10 cellular contexts compared by ENCODE assay signal in genomic region chr12:5096241-5096880, GRCh38. TPM values are rescaled to one million over a fixed set of nuclear protein-coding genes. Genes with fewer than 3 reads are reported as not detected.
DNase-seq lines count a peak whose midpoint lies in the region; ATAC-seq and TF ChIP-seq lines count a peak whose summit lies in the region.
"Had no signal": no experiment of that assay in that cellular context is flagged by ENCODE, and none has a peak within 500 bp of the region (broad histone marks: within the 10 kb centered on the region; RNA-seq: fewer than 3 reads in every experiment).

No MANE protein-coding gene starts in this region.

- no peaks in the 10 kb centered on the region for H3K79me2 ChIP-seq in HCT116 (ENCODE audit: insufficient read depth, low read length)

- no peak overlapping the region for H3K4me3 ChIP-seq in HCT116 (replicated peaks in 1 of 2; ENCODE audit: low read depth in 1 of 2, low read length in 2 of 2)
- H3K4me3 ChIP-seq: heart right ventricle, psoas muscle had no signal

- no peak for DNase-seq in AG09319 (ENCODE audit: extremely low read depth, low read depth)
- peak; percentile 4 for DNase-seq in HCT116 (ENCODE audit: low read depth, low spot score)
- peak; percentile 99 for DNase-seq in foreskin melanocyte
- DNase-seq in posterior vena cava (ENCODE audit: low spot score) = no peak
- no peak for DNase-seq in DMS79 (lab: John Stamatoyannopoulos, UW)
- no peak for DNase-seq in NCI-H748 (lab: John Stamatoyannopoulos, UW; ENCODE audit: unreplicated experiment)
- DNase-seq in stimulated activated CD4-positive, alpha-beta T cell treated with anti-CD3 and anti-CD28 coated beads, Interleukin-4, amount 100 ng/mL, for 4 hours = no peak
- DNase-seq: heart right ventricle, psoas muscle had no signal

- CTCF ChIA-PET in HCT116 (lab: Charles Lee) = no interaction called here

- H3K4me1 ChIP-seq in HCT116 (ENCODE audit: control insufficient read depth in 1 of 2, insufficient read depth in 2 of 2, low read length in 2 of 2) = 0 out of 4 replicates have a peak, but pooled peaks cover 0 to 5% of the 10 kb centered on the region in 2 experiments
- H3K4me1 ChIP-seq: heart right ventricle, psoas muscle had no signal

- TF ChIP-seq CTCF in AG09319 (IDR thresholded peaks at IDR 0.05; ENCODE audit: low read depth, low read length) (peak; percentile 15), HCT116 (IDR thresholded peaks at IDR 0.05 in 2 of 3, conservative IDR thresholded peaks at IDR 0.05 in 1 of 3; ENCODE audit: borderline replicate concordance in 1 of 3, insufficient read depth in 1 of 3, low read depth in 2 of 3, low read length in 2 of 3) (0 out of 6 replicates have a peak, but pooled peaks of 1 of the 3 experiments have one; percentile 16), VCaP (conservative IDR thresholded peaks at IDR 0.05) (peak; percentile 44)

- no peaks in the 10 kb centered on the region for H3K9me2 ChIP-seq in HCT116 (ENCODE audit: insufficient read depth)

- no TSS peak for BruUV-seq in HCT116 (replicated peaks; lab: Mats Ljungman, UMichigan)

- TF ChIP-seq RAD21 in HCT116 (IDR thresholded peaks at IDR 0.05; ENCODE audit: low read depth) = peak; percentile 50

- H3K9ac ChIP-seq in HCT116 (ENCODE audit: low read length) = no peak overlapping the region

- H3K27me3 ChIP-seq in HCT116 (ENCODE audit: insufficient read depth, low read length) = peaks cover 72% of the 10 kb centered on the region

- H2AFZ ChIP-seq in HCT116 (ENCODE audit: low read depth, low read length, poor library complexity, severe bottlenecking) = no peak overlapping the region

- ATAC-seq in HCT116 = peak; percentile 78

- TF ChIP-seq POLR2A in HCT116 (IDR thresholded peaks at IDR 0.05; ENCODE audit: borderline replicate concordance, extremely low read depth, insufficient read depth, insufficient read length) = no peak

- H3K36me3 ChIP-seq in HCT116 (ENCODE audit: control insufficient read depth in 1 of 2, insufficient read depth in 2 of 2, low read length in 2 of 2) = no peaks in the 10 kb centered on the region
- H3K36me3 ChIP-seq: heart right ventricle had no signal

- H4K20me1 ChIP-seq in HCT116 (ENCODE audit: insufficient read depth) = no peaks in the 10 kb centered on the region

- H3K9me3 ChIP-seq in HCT116 (ENCODE audit: control insufficient read depth in 1 of 2, insufficient read depth in 1 of 2, low read depth in 1 of 2, low read length in 2 of 2) = no peaks in the 10 kb centered on the region
- H3K9me3 ChIP-seq: heart right ventricle, psoas muscle had no signal

- H3K27ac ChIP-seq in HCT116 (ENCODE audit: low read depth, low read length) (no peak overlapping the region), VCaP (no peak overlapping the region)
- H3K27ac ChIP-seq: heart right ventricle, psoas muscle had no signal

- intact Hi-C loops in HCT116 (cut with micrococcal nuclease) = loop anchor here (2.0 kb wide), 1 partner anchor 346 kb away; no protein-coding TSS in a partner anchor
- intact Hi-C loops in posterior vena cava (cut with DNase I) = no loop called here

- H3K4me2 ChIP-seq in HCT116 (ENCODE audit: low read length) = no peak overlapping the region

- POLR2A ChIA-PET in HCT116 (lab: Charles Lee) = no interaction called here

- RAD21 ChIA-PET in HCT116 (lab: Charles Lee; ENCODE audit: low non-redundant PET in 1 of 2, low total read pairs in 2 of 2, uncharacterized antibody in 2 of 2, unreplicated experiment in 2 of 2) = no interaction called here

TF ChIP-seq in HCT116, 20 proteins besides CTCF, POLR2A, EP300 and RAD21:
- TF ChIP-seq YY1 (IDR thresholded peaks at IDR 0.05; ENCODE audit: extremely low read depth, insufficient replicate concordance, low read depth, low read length) (no peak), MAX (IDR thresholded peaks at IDR 0.05) (no peak), FOSL1 (IDR thresholded peaks at IDR 0.05; ENCODE audit: low read depth) (no peak), ZNF274 (IDR thresholded peaks at IDR 0.05; ENCODE audit: low read depth, low read length) (no peak), CBX3 (IDR thresholded peaks at IDR 0.05; ENCODE audit: low read depth) (no peak), EGR1 (IDR thresholded peaks at IDR 0.05; ENCODE audit: low read depth) (no peak), ATF3 (IDR thresholded peaks at IDR 0.05) (no peak), EZH2phosphoT487 (IDR thresholded peaks at IDR 0.05; ENCODE audit: borderline replicate concordance) (no peak), REST (IDR thresholded peaks at IDR 0.05; ENCODE audit: low read depth) (no peak), EZH2 (IDR thresholded peaks at IDR 0.05) (no peak), CEBPB (IDR thresholded peaks at IDR 0.05; ENCODE audit: low read depth) (no peak), ELF1 (IDR thresholded peaks at IDR 0.05; ENCODE audit: borderline replicate concordance, low read depth) (no peak), SRF (IDR thresholded peaks at IDR 0.05; ENCODE audit: low read depth) (no peak), ZBTB33 (IDR thresholded peaks at IDR 0.05; ENCODE audit: extremely low read depth, insufficient replicate concordance, low read length) (no peak), TCF7L2 (IDR thresholded peaks at IDR 0.05; ENCODE audit: borderline replicate concordance, extremely low read depth, insufficient read depth, insufficient read length) (no peak)

RNA-seq across cellular contexts. Expression of gene KCNA5, which starts 52.7 kb away (rescaled TPM):
- total RNA-seq in HCT116 (2021; ENCODE audit: unreplicated experiment) (not detected), posterior vena cava (1 to 10 TPM; 3.0 to 4.5 TPM)
- not detected in 2 replicates for polyA plus RNA-seq in HCT116 (2012)

Comparison
In these comparisons a context has a peak if more than half of its experiments do, and no peak if none do; other contexts are left out.
1. DNase-seq: peak in HCT116 (single experiment) and foreskin melanocyte (single experiment); none in AG09319 (single experiment), posterior vena cava (single experiment), DMS79 (single experiment), NCI-H748 (single experiment) and stimulated activated CD4-positive, alpha-beta T cell treated with anti-CD3 and anti-CD28 coated beads, Interleukin-4, amount 100 ng/mL, for 4 hours (0 of 2).